Comparison of ENCODE assay signal across 16 cellular contexts in genomic region chr17:14688134-14688533, GRCh38.
DNase-seq lines count a peak whose midpoint lies in the region; ATAC-seq and TF ChIP-seq lines count a peak whose summit lies in the region.
"Had no signal": no experiment of that assay in that cellular context is flagged by ENCODE, and none has a peak within 500 bp of the region (broad histone marks: within the 10 kb centered on the region; RNA-seq: fewer than 3 reads in every experiment).

No MANE protein-coding gene starts in this region.

- H3K27ac ChIP-seq in brain microvascular endothelial cell (no peak overlapping the region), mesendoderm (ENCODE audit: low read depth, low read length) (no peak overlapping the region)
- H3K27ac ChIP-seq: heart right ventricle, pancreas, skin epidermis, tibial artery had no signal

- WGBS in mesendoderm (ENCODE audit: extremely low coverage, insufficient coverage, low lambda C conversion rate) = no CpG with 5 or more reads among the region's 3 CpGs
- WGBS in lower leg skin, 2 donors = 64 to 69% methylated on average over 3 of the region's 3 CpGs

- H3K27me3 ChIP-seq in brain microvascular endothelial cell (replicated peaks) = no peaks in the 10 kb centered on the region
- H3K27me3 ChIP-seq in mesendoderm (ENCODE audit: insufficient read depth, low read length, poor library complexity) = no peaks in the 10 kb centered on the region
- H3K27me3 ChIP-seq: pancreas, tibial artery had no signal

- H3K4me2 ChIP-seq in mesendoderm (ENCODE audit: low read length) = no peak overlapping the region

- no peak overlapping the region for H3K9ac ChIP-seq in mesendoderm (ENCODE audit: low read length)

- no peak overlapping the region for H4K8ac ChIP-seq in mesendoderm (ENCODE audit: low read depth, low read length)

- H2BK15ac ChIP-seq in mesendoderm (replicated peaks; ENCODE audit: low read depth) = no peak overlapping the region

- H3K79me2 ChIP-seq in mesendoderm (ENCODE audit: control insufficient read depth, insufficient read depth, low read length) = no peaks in the 10 kb centered on the region

- H2BK5ac ChIP-seq in mesendoderm (ENCODE audit: low read length) = no peak overlapping the region

- DNase-seq in GM13977 (ENCODE audit: low spot score) = no peak
- DNase-seq in Kasumi-1 (lab: John Stamatoyannopoulos, UW) = peak; percentile 4 to 21
- no peak for DNase-seq in brain microvascular endothelial cell
- peak; percentile 34 for DNase-seq in mesendoderm
- no peak for DNase-seq in NCI-H128 (lab: John Stamatoyannopoulos, UW; ENCODE audit: unreplicated experiment)
- no peak for DNase-seq in lower leg skin (ENCODE audit: low spot score in 2 of 2)
- DNase-seq: activated CD4-positive, alpha-beta memory T cell treated with anti-CD3 and anti-CD28 coated beads for 36 hours; heart right ventricle; KBM-7; NCI-H1417 treated with DMSO at 0.1 percent for 48 hours; pancreas; tibial artery had no signal

- H3K36me3 ChIP-seq in brain microvascular endothelial cell (replicated peaks) (no peaks in the 10 kb centered on the region), mesendoderm (ENCODE audit: control insufficient read depth, insufficient read depth, low read length) (no peaks in the 10 kb centered on the region)
- H3K36me3 ChIP-seq: heart right ventricle, pancreas, tibial artery had no signal

- H3K23ac ChIP-seq in mesendoderm (ENCODE audit: low read length) = no peak overlapping the region

- no peak overlapping the region for H2AK5ac ChIP-seq in mesendoderm (ENCODE audit: low read length)

- ATAC-seq in HG03280 (IDR thresholded peaks at IDR 0.05; ENCODE audit: unreplicated experiment) (no peak), HG03135 (IDR thresholded peaks at IDR 0.05; ENCODE audit: unreplicated experiment) (no peak)
- ATAC-seq: GM12878, heart right ventricle, pancreas had no signal

- H3K4me3 ChIP-seq in brain microvascular endothelial cell (ENCODE audit: low read depth, low read length) (no peak overlapping the region), mesendoderm (ENCODE audit: low read length) (no peak overlapping the region), lower leg skin (ENCODE audit: low read depth, poor library complexity, severe bottlenecking) (no peak overlapping the region)
- H3K4me3 ChIP-seq: GM12878, heart right ventricle, pancreas, skin epidermis, tibial artery had no signal

- H2BK120ac ChIP-seq in mesendoderm (ENCODE audit: low read depth, low read length) = no peak overlapping the region

- TF ChIP-seq POLR2A in lower leg skin (IDR thresholded peaks at IDR 0.05) = no peak

- in situ Hi-C loops in GM13977 (cut with MboI; ENCODE audit: low pct_unique_long_range_greater_than_20kb, low sequenced_read_pairs, unreplicated experiment) (no loop called here), brain microvascular endothelial cell (cut with HindIII; ENCODE audit: low pct_ligation_motif_present, low sequenced_read_pairs) (no loop called here)

- H3K79me1 ChIP-seq in mesendoderm (ENCODE audit: low read length) = no peaks in the 10 kb centered on the region

- H3K56ac ChIP-seq in mesendoderm (ENCODE audit: low read length) = no peak overlapping the region

- intact Hi-C loops in lower leg skin (cut with DNase I; ENCODE audit: low total_unique reads) = no loop called here

- no peak overlapping the region for H3K4ac ChIP-seq in mesendoderm (ENCODE audit: low read depth, low read length)

- H4K5ac ChIP-seq in mesendoderm (ENCODE audit: low read length) = no peak overlapping the region

- peak; percentile 7 for TF ChIP-seq CTCF in GM13977 (IDR thresholded peaks at IDR 0.05; ENCODE audit: extremely low read depth, insufficient read depth, missing control alignments)
- peak; percentile 19 for TF ChIP-seq CTCF in brain microvascular endothelial cell (IDR thresholded peaks at IDR 0.05; ENCODE audit: low read depth, low read length, missing control alignments)
- no peak for TF ChIP-seq CTCF in lower leg skin (IDR thresholded peaks at IDR 0.05)

- no peaks in the 10 kb centered on the region for H3K4me1 ChIP-seq in mesendoderm (ENCODE audit: control insufficient read depth, low read depth, low read length)
- H3K4me1 ChIP-seq: heart right ventricle, pancreas, tibial artery had no signal

- H3K18ac ChIP-seq in mesendoderm (ENCODE audit: low read length) = no peak overlapping the region

Comparison
In these comparisons a context has a peak if more than half of its experiments do, and no peak if none do; other contexts are left out.
1. DNase-seq: peak in Kasumi-1 (2 of 2) and mesendoderm (single experiment); none in GM13977 (single experiment), brain microvascular endothelial cell (single experiment), NCI-H128 (single experiment) and lower leg skin (0 of 2).
2. CTCF ChIP-seq: peak in GM13977 (single experiment) and brain microvascular endothelial cell (single experiment); none in lower leg skin (0 of 3).